In the genomic region with DNA sequence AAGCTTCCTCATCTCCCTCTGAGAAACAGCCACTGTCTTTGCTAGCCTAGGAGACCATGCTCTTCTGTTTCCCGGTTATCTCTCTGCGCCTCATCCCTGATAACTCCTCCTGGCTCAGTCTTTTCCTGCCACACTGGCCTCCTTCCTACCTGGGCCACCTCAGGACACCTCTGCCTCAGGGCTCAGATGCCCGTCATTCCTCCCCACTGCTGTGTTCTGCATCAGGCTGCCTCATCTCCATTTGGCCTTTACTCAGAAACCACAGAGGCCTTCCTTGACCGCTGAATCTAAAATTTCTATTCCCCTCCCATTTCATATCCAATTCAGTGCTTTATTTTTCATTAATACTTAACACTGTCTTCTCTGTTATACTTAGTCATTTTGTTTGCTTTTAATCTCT, we compare ENCODE assay signal across 25 cellular contexts.
DNase-seq lines count a peak whose midpoint lies in the region; ATAC-seq and TF ChIP-seq lines count a peak whose summit lies in the region.
"Had no signal": no experiment of that assay in that cellular context is flagged by ENCODE, and none has a peak within 500 bp of the region (broad histone marks: within the 10 kb centered on the region; RNA-seq: fewer than 3 reads in every experiment).

No MANE protein-coding gene starts in this region.

- TF ChIP-seq CTCF in astrocyte of the spinal cord (IDR thresholded peaks at IDR 0.05; ENCODE audit: low read depth, low read length) (no peak), nephron progenitor cell (IDR thresholded peaks at IDR 0.05) (no peak)

- no peak overlapping the region for H3K4me3 ChIP-seq in astrocyte of the spinal cord (ENCODE audit: low read depth, low read length)
- H3K4me3 ChIP-seq: adrenal gland, GM12878, ovary had no signal

- no peaks in the 10 kb centered on the region for H3K9me3 Mint-ChIP-seq in nephron progenitor cell
- H3K9me3 Mint-ChIP-seq: activated CD4-positive, alpha-beta T cell treated with anti-CD3 and anti-CD28 coated beads, Interleukin-2, amount 10 ng/mL, durations not matched to agents 7 days and 5 days; H9; naive thymus-derived CD4-positive, alpha-beta T cell had no signal

- in situ Hi-C loops in astrocyte of the spinal cord (cut with HindIII; ENCODE audit: low sequenced_read_pairs): no loop called here

- H3K36me3 Mint-ChIP-seq in nephron progenitor cell (ENCODE audit: low read depth): peaks cover 31% of the 10 kb centered on the region

- H3K27ac Mint-ChIP-seq in nephron progenitor cell: peak overlapping the region; percentile 10
- H3K27ac Mint-ChIP-seq: activated CD4-positive, alpha-beta T cell treated with anti-CD3 and anti-CD28 coated beads, Interleukin-2, amount 10 ng/mL, durations not matched to agents 7 days and 5 days; naive thymus-derived CD4-positive, alpha-beta T cell had no signal

- ATAC-seq in HG02973 (IDR thresholded peaks at IDR 0.05; ENCODE audit: unreplicated experiment) (no peak), GM18498 (IDR thresholded peaks at IDR 0.05; ENCODE audit: unreplicated experiment) (no peak)
- ATAC-seq: GM12878; naive thymus-derived CD4-positive, alpha-beta T cell had no signal

- H3K4me3 Mint-ChIP-seq in nephron progenitor cell: no peak overlapping the region
- H3K4me3 Mint-ChIP-seq: activated CD4-positive, alpha-beta T cell treated with anti-CD3 and anti-CD28 coated beads, Interleukin-2, amount 10 ng/mL, durations not matched to agents 7 days and 5 days; CD14-positive monocyte; H9; naive thymus-derived CD4-positive, alpha-beta T cell had no signal

- intact Hi-C loops in posterior vena cava (cut with DNase I): no loop called here

- peak; percentile 5 for DNase-seq in Daoy (ENCODE audit: low read depth)
- DNase-seq in M059J (ENCODE audit: low read depth): peak; percentile 82
- peak; percentile 17 for DNase-seq in astrocyte of the spinal cord (ENCODE audit: low read depth, low spot score)
- no peak for DNase-seq in nephron progenitor cell
- no peak for DNase-seq in posterior vena cava (ENCODE audit: low spot score)
- no peak for DNase-seq in NCI-H2081 (lab: John Stamatoyannopoulos, UW)
- DNase-seq: activated CD4-positive, alpha-beta T cell treated with anti-CD3 and anti-CD28 coated beads, Interleukin-2, amount 10 ng/mL, durations not matched to agents 7 days and 5 days; activated CD8-positive, alpha-beta memory T cell treated with anti-CD3 and anti-CD28 coated beads, Interleukin-2, amount 50 U/mL, for 4 hours; activated effector memory CD4-positive, alpha-beta T cell treated with anti-CD3 and anti-CD28 coated beads, Interleukin-2, amount 50 U/mL, for 16 hours; adrenal gland; central memory CD4-positive, alpha-beta T cell; DMS 273 treated with DMSO at 0.1 percent for 48 hours; H9; hypothalamus; kidney; naive thymus-derived CD4-positive, alpha-beta T cell; NCI-H1048; NCI-H2029; NCI-H510A; ovary; stimulated activated naive CD4-positive, alpha-beta T cell treated with Interleukin-2 at 50 U/mL for 16 hours had no signal

- peaks cover 5% of the 10 kb centered on the region for H3K4me1 Mint-ChIP-seq in nephron progenitor cell

- H3K27me3 Mint-ChIP-seq in nephron progenitor cell (ENCODE audit: low read depth, poor library complexity): peaks cover 3% of the 10 kb centered on the region
- H3K27me3 Mint-ChIP-seq: activated CD4-positive, alpha-beta T cell treated with anti-CD3 and anti-CD28 coated beads, Interleukin-2, amount 10 ng/mL, durations not matched to agents 7 days and 5 days; naive thymus-derived CD4-positive, alpha-beta T cell had no signal

Comparison
In these comparisons a context has a peak if more than half of its experiments do, and no peak if none do; other contexts are left out.
1. DNase-seq: peak in Daoy (single experiment), M059J (single experiment) and astrocyte of the spinal cord (single experiment); none in nephron progenitor cell (single experiment), posterior vena cava (single experiment) and NCI-H2081 (0 of 2).